Comparison of ENCODE assay signal across 24 cellular contexts in genomic region chr7:18655506-18655905, GRCh38.
"Had no signal": no experiment of that assay in that cellular context is flagged by ENCODE, and none has a peak within 500 bp of the region (broad histone marks: within the 10 kb centered on the region; RNA-seq: fewer than 3 reads in every experiment).

No MANE protein-coding gene starts in this region.

- H3K36me3 Mint-ChIP-seq: activated CD8-positive, alpha-beta memory T cell treated with anti-CD3 and anti-CD28 coated beads, Interleukin-2, amount 10 ng/mL, durations not matched to agents 7 days and 5 days; activated naive CD4-positive, alpha-beta T cell treated with anti-CD3 and anti-CD28 coated beads, Interleukin-2, amount 50 U/mL, for 72 hours; WTC11 had no signal

- H3K4me1 Mint-ChIP-seq: activated CD8-positive, alpha-beta memory T cell treated with anti-CD3 and anti-CD28 coated beads, Interleukin-2, amount 10 ng/mL, durations not matched to agents 7 days and 5 days; activated naive CD8-positive, alpha-beta T cell treated with anti-CD3 and anti-CD28 coated beads, Interleukin-2, amount 50 U/mL, for 24 hours; T-helper 17 cell had no signal

- H3K9me3 ChIP-seq: breast epithelium had no signal

- H3K27ac Mint-ChIP-seq: activated CD8-positive, alpha-beta memory T cell treated with anti-CD3 and anti-CD28 coated beads, Interleukin-2, amount 10 ng/mL, durations not matched to agents 7 days and 5 days; activated naive CD4-positive, alpha-beta T cell treated with anti-CD3 and anti-CD28 coated beads, Interleukin-2, amount 50 U/mL, for 72 hours; activated naive CD8-positive, alpha-beta T cell treated with anti-CD3 and anti-CD28 coated beads, Interleukin-2, amount 50 U/mL, for 24 hours; activated T-cell treated with anti-CD3 and anti-CD28 coated beads, Interleukin-2, amount 50 U/mL, for 24 hours; activated T-helper 1 cell treated with anti-CD3 and anti-CD28 coated beads, Interleukin-12 subunit alpha, Interleukin-12 subunit beta, Interleukin-2, Interleukin-4 antibody, amounts not matched to agents 30 ng/mL and 10 ng/mL and 1 ng/mL, durations not matched to agents 14 hours and 24 hours and 36 hours; T-helper 17 cell; WTC11 had no signal

- H3K9me3 Mint-ChIP-seq: activated naive CD8-positive, alpha-beta T cell treated with anti-CD3 and anti-CD28 coated beads, Interleukin-2, amount 50 U/mL, for 24 hours; activated T-cell treated with anti-CD3 and anti-CD28 coated beads, Interleukin-2, amount 50 U/mL, for 24 hours; activated T-helper 1 cell treated with anti-CD3 and anti-CD28 coated beads, Interleukin-12 subunit alpha, Interleukin-12 subunit beta, Interleukin-2, Interleukin-4 antibody, amounts not matched to agents 30 ng/mL and 10 ng/mL and 1 ng/mL, durations not matched to agents 14 hours and 24 hours and 36 hours; WTC11 had no signal

- H3K4me3 ChIP-seq: breast epithelium had no signal

- H3K4me3 Mint-ChIP-seq: activated CD8-positive, alpha-beta memory T cell treated with anti-CD3 and anti-CD28 coated beads, Interleukin-2, amount 10 ng/mL, durations not matched to agents 7 days and 5 days; activated naive CD8-positive, alpha-beta T cell treated with anti-CD3 and anti-CD28 coated beads, Interleukin-2, amount 50 U/mL, for 24 hours; activated T-cell treated with anti-CD3 and anti-CD28 coated beads, Interleukin-2, amount 50 U/mL, for 24 hours; activated T-helper 1 cell treated with anti-CD3 and anti-CD28 coated beads, Interleukin-12 subunit alpha, Interleukin-12 subunit beta, Interleukin-2, Interleukin-4 antibody, amounts not matched to agents 30 ng/mL and 10 ng/mL and 1 ng/mL, durations not matched to agents 14 hours and 24 hours and 36 hours; T-helper 17 cell; WTC11 had no signal

- H3K27me3 ChIP-seq: breast epithelium had no signal

- H3K36me3 ChIP-seq: breast epithelium had no signal

- H3K27ac ChIP-seq: breast epithelium had no signal

- ATAC-seq: activated CD8-positive, alpha-beta memory T cell treated with anti-CD3 and anti-CD28 coated beads, Interleukin-2, amount 10 ng/mL, durations not matched to agents 7 days and 5 days; activated naive CD4-positive, alpha-beta T cell treated with anti-CD3 and anti-CD28 coated beads, Interleukin-2, amount 50 U/mL, for 72 hours; activated naive CD8-positive, alpha-beta T cell treated with anti-CD3 and anti-CD28 coated beads, Interleukin-2, amount 50 U/mL, for 24 hours; PC-3; T-helper 17 cell; WTC11 had no signal

- H3K4me1 ChIP-seq: breast epithelium had no signal

- DNase-seq: activated CD4-positive, alpha-beta T cell treated with anti-CD3 and anti-CD28 coated beads for 48 hours; activated CD4-positive, alpha-beta T cell treated with anti-CD3 and anti-CD28 coated beads, Interleukin-2, amount 50 U/mL, for 4 hours; activated CD4-positive, CD25-positive, alpha-beta regulatory T cell treated with anti-CD3 and anti-CD28 coated beads, Interleukin-2, amount 50 U/mL, for 72 hours; activated CD8-positive, alpha-beta memory T cell treated with anti-CD3 and anti-CD28 coated beads, Interleukin-2, amount 10 ng/mL, durations not matched to agents 7 days and 5 days; activated effector memory CD4-positive, alpha-beta T cell treated with Interleukin-2 at 50 U/mL for 16 hours; activated naive CD4-positive, alpha-beta T cell; activated naive CD8-positive, alpha-beta T cell treated with anti-CD3 and anti-CD28 coated beads, Interleukin-2, amount 50 U/mL, for 24 hours; activated T-cell treated with anti-CD3 and anti-CD28 coated beads, Interleukin-2, amount 50 U/mL, for 24 hours; amygdala; KBM-7; NCI-H1048; NCI-H146; NCI-H187 treated with DMSO at 0.1 percent for 48 hours; NCI-H2081 treated with DMSO at 0.1 percent for 48 hours; NCI-H446; NCI-H524; PC-3; SHP77 treated with DMSO at 0.1 percent for 48 hours; T-helper 17 cell; T-helper 9 cell had no signal

- H3K27me3 Mint-ChIP-seq: activated CD8-positive, alpha-beta memory T cell treated with anti-CD3 and anti-CD28 coated beads, Interleukin-2, amount 10 ng/mL, durations not matched to agents 7 days and 5 days; activated naive CD8-positive, alpha-beta T cell treated with anti-CD3 and anti-CD28 coated beads, Interleukin-2, amount 50 U/mL, for 24 hours; activated T-cell treated with anti-CD3 and anti-CD28 coated beads, Interleukin-2, amount 50 U/mL, for 24 hours; T-helper 17 cell had no signal
